Comparison of ENCODE assay signal across 13 cellular contexts in the genomic region with DNA sequence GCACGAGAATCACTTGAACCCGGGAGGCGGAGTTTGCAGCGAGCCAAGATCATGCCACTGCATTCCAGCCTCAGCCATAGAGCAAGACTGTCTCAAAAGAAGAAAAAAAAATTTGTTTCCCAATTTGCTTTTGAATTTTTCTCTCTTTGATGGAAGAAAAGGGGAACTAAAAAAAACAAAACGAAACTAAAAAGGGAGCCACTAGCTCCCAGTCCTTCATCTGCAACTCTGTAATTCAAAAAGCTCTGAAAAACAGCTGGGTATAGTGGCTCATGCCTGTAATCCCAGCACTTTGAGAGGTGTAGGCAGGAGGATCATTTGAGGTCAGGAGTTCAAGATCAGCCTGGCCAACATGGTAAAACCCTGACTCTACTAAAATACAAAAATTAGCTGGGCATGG. TPM values are rescaled to one million over a fixed set of nuclear protein-coding genes. Genes with fewer than 3 reads are reported as not detected.
"Had no signal": no experiment of that assay in that cellular context is flagged by ENCODE, and none has a peak within 500 bp of the region (broad histone marks: within the 10 kb centered on the region; RNA-seq: fewer than 3 reads in every experiment).

No MANE protein-coding gene starts in this region.

- H3K4me1 ChIP-seq: right lobe of liver, tibial nerve had no signal

- H3K4me1 Mint-ChIP-seq: activated naive CD4-positive, alpha-beta T cell treated with anti-CD3 and anti-CD28 coated beads, Interleukin-2, amount 50 U/mL, for 24 hours; stimulated activated memory B cell treated with anti-CD40 and anti-IgM and Interleukin-4, amounts not matched to agents 10 μg/mL and 1 μg/mL and 100 μg/mL, for 72 hours had no signal

- H3K27ac ChIP-seq: psoas muscle, right lobe of liver, tibial nerve had no signal

- H3K27ac Mint-ChIP-seq: activated naive CD4-positive, alpha-beta T cell treated with anti-CD3 and anti-CD28 coated beads, Interleukin-2, amount 50 U/mL, for 24 hours; stimulated activated memory B cell treated with anti-CD40 and anti-IgM and Interleukin-4, amounts not matched to agents 10 μg/mL and 1 μg/mL and 100 μg/mL, for 72 hours had no signal

- H3K36me3 Mint-ChIP-seq: stimulated activated memory B cell treated with anti-CD40 and anti-IgM and Interleukin-4, amounts not matched to agents 10 μg/mL and 1 μg/mL and 100 μg/mL, for 72 hours had no signal

- H3K9me3 ChIP-seq: psoas muscle, right lobe of liver had no signal

- H3K9me3 Mint-ChIP-seq: activated naive CD4-positive, alpha-beta T cell treated with anti-CD3 and anti-CD28 coated beads, Interleukin-2, amount 50 U/mL, for 24 hours; stimulated activated memory B cell treated with anti-CD40 and anti-IgM and Interleukin-4, amounts not matched to agents 10 μg/mL and 1 μg/mL and 100 μg/mL, for 72 hours had no signal

- H3K4me3 Mint-ChIP-seq: activated naive CD4-positive, alpha-beta T cell treated with anti-CD3 and anti-CD28 coated beads, Interleukin-2, amount 50 U/mL, for 24 hours; stimulated activated memory B cell treated with anti-CD40 and anti-IgM and Interleukin-4, amounts not matched to agents 10 μg/mL and 1 μg/mL and 100 μg/mL, for 72 hours had no signal

- H3K4me3 ChIP-seq: psoas muscle, right lobe of liver, tibial nerve had no signal

- H3K36me3 ChIP-seq: right lobe of liver, tibial nerve had no signal

- H3K27me3 ChIP-seq: right lobe of liver had no signal

- ATAC-seq: psoas muscle; right lobe of liver; stimulated activated memory B cell treated with anti-CD40 and anti-IgM and Interleukin-4, amounts not matched to agents 10 μg/mL and 1 μg/mL and 100 μg/mL, for 72 hours had no signal

- DNase-seq: activated CD4-positive, alpha-beta T cell treated with anti-CD3 and anti-CD28 coated beads, Interleukin-2, amount 50 U/mL, for 1 hour; activated effector memory CD4-positive, alpha-beta T cell treated with Interleukin-2 at 50 U/mL for 16 hours; amygdala; cerebellar nuclear complex; dermis blood vessel endothelial cell; hippocampal formation; psoas muscle had no signal

RNA-seq across cellular contexts. Expression of a gene that starts 9.5 kb away (rescaled TPM):
- total RNA-seq: dermis blood vessel endothelial cell, osteoblast, psoas muscle, tibial nerve had no signal
- polyA plus RNA-seq: neural cell, psoas muscle had no signal
